In genomic region chr10:70596110-70596798, GRCh38 we compare ENCODE assay signal across 20 cellular contexts. TPM values are rescaled to one million over a fixed set of nuclear protein-coding genes. Genes with fewer than 3 reads are reported as not detected.
A peak's percentile ranks its signal among the peaks of the same experiment; 100 is the strongest.
DNase-seq lines count a peak whose midpoint lies in the region; ATAC-seq and TF ChIP-seq lines count a peak whose summit lies in the region.
"Had no signal": no experiment of that assay in that cellular context is flagged by ENCODE, and none has a peak within 500 bp of the region (broad histone marks: within the 10 kb centered on the region; RNA-seq: fewer than 3 reads in every experiment).

No MANE protein-coding gene starts in this region.

- CTCF ChIA-PET in MCF 10A (lab: Yijun Ruan, JAX), result no interaction called here

- peak; percentile 7 to 18 for DNase-seq in activated T-cell treated with anti-CD3 and anti-CD28 coated beads, Interleukin-2, amount 50 U/mL, for 48 hours
- no peak for DNase-seq in activated T-cell treated with anti-CD3 and anti-CD28 coated beads for 4 hours
- DNase-seq in colonic mucosa, result peak; percentile 14
- DNase-seq in lung (ENCODE audit: low spot score), result peak; percentile 29
- DNase-seq in substantia nigra (lab: John Stamatoyannopoulos, UW), result peak in 37 of 49 donors; percentile 7 to 70 (median 42)
- no peak for DNase-seq in MCF 10A (ENCODE audit: unreplicated experiment)
- DNase-seq in activated naive CD4-positive, alpha-beta T cell treated with Interleukin-2 at 50 U/mL for 16 hours, result no peak
- no peak for DNase-seq in progenitor cell of endocrine pancreas (ENCODE audit: low spot score, unreplicated experiment)
- DNase-seq: activated CD4-positive, alpha-beta T cell treated with anti-CD3 and anti-CD28 coated beads, Interleukin-2, amount 50 U/mL, for 1 hour; CD4-positive, alpha-beta T cell; MG63; NCI-H2029 treated with DMSO at 0.1 percent for 48 hours; NCI-H524; stimulated activated CD4-positive, alpha-beta T cell treated with anti-CD3 and anti-CD28 coated beads, Interleukin-1b, Interleukin-23, amount 100 ng/mL, for 48 hours had no signal

- no peak overlapping the region for H3K27ac Mint-ChIP-seq in MCF 10A (ENCODE audit: low read depth, unreplicated experiment)
- H3K27ac Mint-ChIP-seq in progenitor cell of endocrine pancreas, result no peak overlapping the region
- H3K27ac Mint-ChIP-seq: CD4-positive, alpha-beta T cell had no signal

- WGBS in lung, 2 donors, result 64 to 79% methylated on average over 14 of the region's 14 CpGs

- H3K4me1 ChIP-seq in colonic mucosa, result no peaks in the 10 kb centered on the region
- no peaks in the 10 kb centered on the region for H3K4me1 ChIP-seq in lung (ENCODE audit: control insufficient read depth in 2 of 2, insufficient read depth in 2 of 2, low read length in 2 of 2)

- POLR2A ChIA-PET in MCF 10A (lab: Yijun Ruan, JAX), result no interaction called here

- H3K36me3 Mint-ChIP-seq in MCF 10A (ENCODE audit: insufficient read depth, unreplicated experiment), result no peaks in the 10 kb centered on the region
- H3K36me3 Mint-ChIP-seq in progenitor cell of endocrine pancreas (ENCODE audit: insufficient read depth), result no peaks in the 10 kb centered on the region

- H3K9me3 ChIP-seq in colonic mucosa, result no peaks in the 10 kb centered on the region
- no peaks in the 10 kb centered on the region for H3K9me3 ChIP-seq in lung (ENCODE audit: control insufficient read depth in 2 of 2, insufficient read depth in 1 of 2, low read length in 1 of 2)
- H3K9me3 ChIP-seq: MG63 had no signal

- no peaks in the 10 kb centered on the region for H3K4me1 Mint-ChIP-seq in MCF 10A (ENCODE audit: insufficient read depth, unreplicated experiment)
- H3K4me1 Mint-ChIP-seq in progenitor cell of endocrine pancreas (ENCODE audit: low read depth), result peaks cover 16% of the 10 kb centered on the region

- no TSS peak for BruUV-seq in MCF 10A (replicated peaks; lab: Mats Ljungman, UMichigan)

- H3K27ac ChIP-seq in colonic mucosa, result no peak overlapping the region
- H3K27ac ChIP-seq in lung (ENCODE audit: low read depth in 1 of 2, low read length in 1 of 2), result no peak overlapping the region
- H3K27ac ChIP-seq in substantia nigra (ENCODE audit: low read depth, low read length, poor library complexity, severe bottlenecking), result no peak overlapping the region
- H3K27ac ChIP-seq: coronary artery, SK-N-MC had no signal

- intact Hi-C loops in colonic mucosa (cut with DNase I) (no loop called here), MCF 10A (cut with micrococcal nuclease) (no loop called here)

- TF ChIP-seq CTCF in colonic mucosa (IDR thresholded peaks at IDR 0.05), result no peak
- TF ChIP-seq CTCF in lung (IDR thresholded peaks at IDR 0.05; ENCODE audit: control extremely low read depth, extremely low read depth), result no peak
- TF ChIP-seq CTCF in MCF 10A (IDR thresholded peaks at IDR 0.05; ENCODE audit: unreplicated experiment), result no peak
- no peak for TF ChIP-seq CTCF in progenitor cell of endocrine pancreas (IDR thresholded peaks at IDR 0.05; ENCODE audit: unreplicated experiment)

- no peak overlapping the region for H3K9ac ChIP-seq in colonic mucosa (ENCODE audit: low read depth in 2 of 2, low read length in 2 of 2)

- H3K4me3 ChIP-seq in colonic mucosa, result no peak overlapping the region
- no peak overlapping the region for H3K4me3 ChIP-seq in lung
- H3K4me3 ChIP-seq: coronary artery, MG63, SK-N-MC had no signal

- H3K27me3 Mint-ChIP-seq in MCF 10A (ENCODE audit: insufficient read depth, unreplicated experiment) (no peaks in the 10 kb centered on the region), progenitor cell of endocrine pancreas (peaks cover 6% of the 10 kb centered on the region)
- H3K27me3 Mint-ChIP-seq: CD4-positive, alpha-beta T cell had no signal

- H3K36me3 ChIP-seq in colonic mucosa, result no peaks in the 10 kb centered on the region
- H3K36me3 ChIP-seq in lung (ENCODE audit: control insufficient read depth in 2 of 2, insufficient read depth in 2 of 2, low read length in 2 of 2), result no peaks in the 10 kb centered on the region
- H3K36me3 ChIP-seq: MG63 had no signal

- H3K27me3 ChIP-seq in colonic mucosa (no peaks in the 10 kb centered on the region), lung (ENCODE audit: control insufficient read depth, insufficient read depth) (no peaks in the 10 kb centered on the region)
- H3K27me3 ChIP-seq: MG63 had no signal

- H3K9me3 Mint-ChIP-seq in MCF 10A (ENCODE audit: unreplicated experiment), result no peaks in the 10 kb centered on the region
- H3K9me3 Mint-ChIP-seq in progenitor cell of endocrine pancreas (ENCODE audit: low read depth), result no peaks in the 10 kb centered on the region
- H3K9me3 Mint-ChIP-seq: activated T-helper 17 cell treated with anti-CD3 and anti-CD28 coated beads, Interleukin-2, amount 50 U/mL, for 72 hours; CD4-positive, alpha-beta T cell had no signal

- H3K4me3 Mint-ChIP-seq in MCF 10A (ENCODE audit: unreplicated experiment), result no peak overlapping the region
- H3K4me3 Mint-ChIP-seq in progenitor cell of endocrine pancreas (ENCODE audit: low read depth), result no peak overlapping the region
- H3K4me3 Mint-ChIP-seq: activated T-helper 17 cell treated with anti-CD3 and anti-CD28 coated beads, Interleukin-2, amount 50 U/mL, for 72 hours had no signal

- no peak for ATAC-seq in lung (ENCODE audit: insufficient read depth, low FRiP score)
- ATAC-seq: activated T-helper 17 cell treated with anti-CD3 and anti-CD28 coated beads, Interleukin-2, amount 50 U/mL, for 72 hours had no signal

RNA-seq across cellular contexts. Expression of gene PRF1, which starts 6.3 kb away (rescaled TPM):
- total RNA-seq in colonic mucosa (1 to 10 TPM in 1 of 2 donors, under 1 TPM in 1; 0.96 to 1.3 TPM), lung (1 to 10 TPM; 5.1 to 9.4 TPM), MCF 10A (2022) (not detected in 2 replicates), progenitor cell of endocrine pancreas (not detected in 2 replicates)
- 10 to 100 TPM in 1 of 2 donors, 1 to 10 TPM in 1; 3.2 to 11.5 TPM for polyA plus RNA-seq in lung
- total RNA-seq: epithelial cell of proximal tubule, kidney epithelial cell, myocyte had no signal

Comparison
In these comparisons a context has a peak if more than half of its experiments do, and no peak if none do; other contexts are left out.
1. DNase-seq: peak in activated T-cell treated with anti-CD3 and anti-CD28 coated beads, Interleukin-2, amount 50 U/mL, for 48 hours (2 of 2), colonic mucosa (single experiment), lung (single experiment) and substantia nigra (37 of 49); none in activated T-cell treated with anti-CD3 and anti-CD28 coated beads for 4 hours (single experiment), MCF 10A (single experiment), activated naive CD4-positive, alpha-beta T cell treated with Interleukin-2 at 50 U/mL for 16 hours (single experiment) and progenitor cell of endocrine pancreas (single experiment).